2 cellular contexts compared by ENCODE assay signal in the genomic region with DNA sequence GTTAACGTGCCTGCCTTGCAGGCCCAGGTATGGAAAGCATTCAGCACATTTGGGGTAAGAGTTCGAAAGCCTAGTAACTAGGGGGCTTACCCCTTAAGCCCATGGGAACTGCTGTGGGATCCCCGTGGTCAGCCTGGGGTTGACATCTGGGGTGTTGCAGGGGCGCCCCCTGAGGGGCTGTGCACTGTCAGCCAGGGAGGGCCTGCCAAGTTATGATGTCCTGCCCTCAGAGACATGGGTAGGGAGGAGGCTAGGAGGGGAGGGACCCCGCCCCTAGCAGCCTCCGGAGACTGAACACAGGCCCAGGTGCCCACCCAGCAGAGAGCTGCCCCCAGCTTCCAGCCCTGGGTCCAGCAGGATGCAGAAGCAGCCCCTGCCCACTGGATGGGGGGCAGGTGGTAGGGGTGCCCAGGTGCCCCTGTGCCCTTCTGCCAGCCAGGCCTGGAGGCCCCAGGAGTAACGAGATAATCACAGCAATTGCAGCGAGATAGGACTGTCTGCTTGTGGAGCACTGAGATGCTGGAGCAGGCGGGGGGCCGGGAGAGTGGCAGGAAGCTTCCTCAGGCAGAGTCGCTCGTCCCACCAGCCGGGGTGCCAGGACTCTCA.
TF ChIP-seq lines count a peak whose summit lies in the region.

No MANE protein-coding gene starts in this region.

TF ChIP-seq in GM23338, 12 proteins besides CTCF, POLR2A, EP300 and RAD21:
- TF ChIP-seq EZH2phosphoT487 (IDR thresholded peaks at IDR 0.05; ENCODE audit: unreplicated experiment), result no peak
- no peak for TF ChIP-seq REST (IDR thresholded peaks at IDR 0.05; ENCODE audit: unreplicated experiment)
- TF ChIP-seq, protein P1, sequence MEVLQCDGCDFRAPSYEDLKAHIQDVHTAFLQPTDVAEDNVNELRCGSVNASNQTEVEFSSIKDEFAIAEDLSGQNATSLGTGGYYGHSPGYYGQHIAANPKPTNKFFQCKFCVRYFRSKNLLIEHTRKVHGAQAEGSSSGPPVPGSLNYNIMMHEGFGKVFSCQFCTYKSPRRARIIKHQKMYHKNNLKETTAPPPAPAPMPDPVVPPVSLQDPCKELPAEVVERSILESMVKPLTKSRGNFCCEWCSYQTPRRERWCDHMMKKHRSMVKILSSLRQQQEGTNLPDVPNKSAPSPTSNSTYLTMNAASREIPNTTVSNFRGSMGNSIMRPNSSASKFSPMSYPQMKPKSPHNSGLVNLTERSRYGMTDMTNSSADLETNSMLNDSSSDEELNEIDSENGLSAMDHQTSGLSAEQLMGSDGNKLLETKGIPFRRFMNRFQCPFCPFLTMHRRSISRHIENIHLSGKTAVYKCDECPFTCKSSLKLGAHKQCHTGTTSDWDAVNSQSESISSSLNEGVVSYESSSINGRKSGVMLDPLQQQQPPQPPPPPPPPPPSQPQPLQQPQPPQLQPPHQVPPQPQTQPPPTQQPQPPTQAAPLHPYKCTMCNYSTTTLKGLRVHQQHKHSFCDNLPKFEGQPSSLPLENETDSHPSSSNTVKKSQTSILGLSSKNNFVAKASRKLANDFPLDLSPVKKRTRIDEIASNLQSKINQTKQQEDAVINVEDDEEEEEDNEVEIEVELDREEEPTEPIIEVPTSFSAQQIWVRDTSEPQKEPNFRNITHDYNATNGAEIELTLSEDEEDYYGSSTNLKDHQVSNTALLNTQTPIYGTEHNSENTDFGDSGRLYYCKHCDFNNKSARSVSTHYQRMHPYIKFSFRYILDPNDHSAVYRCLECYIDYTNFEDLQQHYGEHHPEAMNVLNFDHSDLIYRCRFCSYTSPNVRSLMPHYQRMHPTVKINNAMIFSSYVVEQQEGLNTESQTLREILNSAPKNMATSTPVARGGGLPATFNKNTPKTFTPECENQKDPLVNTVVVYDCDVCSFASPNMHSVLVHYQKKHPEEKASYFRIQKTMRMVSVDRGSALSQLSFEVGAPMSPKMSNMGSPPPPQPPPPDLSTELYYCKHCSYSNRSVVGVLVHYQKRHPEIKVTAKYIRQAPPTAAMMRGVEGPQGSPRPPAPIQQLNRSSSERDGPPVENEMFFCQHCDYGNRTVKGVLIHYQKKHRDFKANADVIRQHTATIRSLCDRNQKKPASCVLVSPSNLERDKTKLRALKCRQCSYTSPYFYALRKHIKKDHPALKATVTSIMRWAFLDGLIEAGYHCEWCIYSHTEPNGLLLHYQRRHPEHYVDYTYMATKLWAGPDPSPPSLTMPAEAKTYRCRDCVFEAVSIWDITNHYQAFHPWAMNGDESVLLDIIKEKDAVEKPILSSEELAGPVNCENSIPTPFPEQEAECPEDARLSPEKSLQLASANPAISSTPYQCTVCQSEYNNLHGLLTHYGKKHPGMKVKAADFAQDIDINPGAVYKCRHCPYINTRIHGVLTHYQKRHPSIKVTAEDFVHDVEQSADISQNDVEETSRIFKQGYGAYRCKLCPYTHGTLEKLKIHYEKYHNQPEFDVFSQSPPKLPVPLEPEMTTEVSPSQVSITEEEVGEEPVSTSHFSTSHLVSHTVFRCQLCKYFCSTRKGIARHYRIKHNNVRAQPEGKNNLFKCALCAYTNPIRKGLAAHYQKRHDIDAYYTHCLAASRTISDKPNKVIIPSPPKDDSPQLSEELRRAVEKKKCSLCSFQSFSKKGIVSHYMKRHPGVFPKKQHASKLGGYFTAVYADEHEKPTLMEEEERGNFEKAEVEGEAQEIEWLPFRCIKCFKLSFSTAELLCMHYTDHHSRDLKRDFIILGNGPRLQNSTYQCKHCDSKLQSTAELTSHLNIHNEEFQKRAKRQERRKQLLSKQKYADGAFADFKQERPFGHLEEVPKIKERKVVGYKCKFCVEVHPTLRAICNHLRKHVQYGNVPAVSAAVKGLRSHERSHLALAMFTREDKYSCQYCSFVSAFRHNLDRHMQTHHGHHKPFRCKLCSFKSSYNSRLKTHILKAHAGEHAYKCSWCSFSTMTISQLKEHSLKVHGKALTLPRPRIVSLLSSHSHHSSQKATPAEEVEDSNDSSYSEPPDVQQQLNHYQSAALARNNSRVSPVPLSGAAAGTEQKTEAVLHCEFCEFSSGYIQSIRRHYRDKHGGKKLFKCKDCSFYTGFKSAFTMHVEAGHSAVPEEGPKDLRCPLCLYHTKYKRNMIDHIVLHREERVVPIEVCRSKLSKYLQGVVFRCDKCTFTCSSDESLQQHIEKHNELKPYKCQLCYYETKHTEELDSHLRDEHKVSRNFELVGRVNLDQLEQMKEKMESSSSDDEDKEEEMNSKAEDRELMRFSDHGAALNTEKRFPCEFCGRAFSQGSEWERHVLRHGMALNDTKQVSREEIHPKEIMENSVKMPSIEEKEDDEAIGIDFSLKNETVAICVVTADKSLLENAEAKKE (CRISPR knock-in tag; IDR thresholded peaks at IDR 0.05), result no peak
- TF ChIP-seq JUNB (IDR thresholded peaks at IDR 0.05; ENCODE audit: unreplicated experiment), result no peak
- no peak for TF ChIP-seq ZNF331 (CRISPR knock-in tag; IDR thresholded peaks at IDR 0.05; ENCODE audit: low read depth)
- TF ChIP-seq POLR2AphosphoS5 (IDR thresholded peaks at IDR 0.05; ENCODE audit: low read depth), result no peak
- TF ChIP-seq STAT1 (IDR thresholded peaks at IDR 0.05; ENCODE audit: unreplicated experiment), result no peak
- TF ChIP-seq NANOG (IDR thresholded peaks at IDR 0.05; ENCODE audit: borderline replicate concordance), result no peak
- no peak for TF ChIP-seq ZNF114 (CRISPR knock-in tag; IDR thresholded peaks at IDR 0.05)
- no peak for TF ChIP-seq CREB1 (CRISPR knock-in tag; IDR thresholded peaks at IDR 0.05; ENCODE audit: low read depth)
TF ChIP-seq in GM23338: peak in this region for 0.

TF ChIP-seq in GM12878, 131 proteins besides CTCF, POLR2A, EP300 and RAD21:
- TF ChIP-seq ZNF622 (IDR thresholded peaks at IDR 0.05), result no peak
- TF ChIP-seq TAF1 (IDR thresholded peaks at IDR 0.05; ENCODE audit: borderline replicate concordance, low read depth, low read length), result no peak
- no peak for TF ChIP-seq NFYA (IDR thresholded peaks at IDR 0.05; ENCODE audit: borderline replicate concordance, low read depth, low read length)
- no peak for TF ChIP-seq CBX5 (IDR thresholded peaks at IDR 0.05; ENCODE audit: low read depth)
- TF ChIP-seq NR2F1 (conservative IDR thresholded peaks at IDR 0.05), result no peak
- TF ChIP-seq ZNF217 (IDR thresholded peaks at IDR 0.05), result no peak
- TF ChIP-seq PAX5 (IDR thresholded peaks at IDR 0.05; ENCODE audit: borderline replicate concordance, low read depth, low read length), result no peak
- no peak for TF ChIP-seq CBX3 (IDR thresholded peaks at IDR 0.05; ENCODE audit: borderline replicate concordance, low read depth)
- TF ChIP-seq E2F8 (IDR thresholded peaks at IDR 0.05; ENCODE audit: low read depth, partially characterized antibody), result no peak
- TF ChIP-seq NBN (IDR thresholded peaks at IDR 0.05), result no peak
- TF ChIP-seq EGR1 (IDR thresholded peaks at IDR 0.05; ENCODE audit: borderline replicate concordance in 1 of 2, low read depth in 2 of 2, low read length in 2 of 2), result no peak
- no peak for TF ChIP-seq MEF2A (IDR thresholded peaks at IDR 0.05; ENCODE audit: insufficient read depth, low read depth, low read length)
- TF ChIP-seq RCOR1 (conservative IDR thresholded peaks at IDR 0.05; ENCODE audit: low read depth, low read length), result no peak
- no peak for TF ChIP-seq SMC3 (IDR thresholded peaks at IDR 0.05; ENCODE audit: borderline replicate concordance, low read length)
- TF ChIP-seq ELK1 (IDR thresholded peaks at IDR 0.05; ENCODE audit: low read depth, low read length), result no peak
- no peak for TF ChIP-seq ZBED1 (IDR thresholded peaks at IDR 0.05; ENCODE audit: borderline replicate concordance)
- TF ChIP-seq SRF (IDR thresholded peaks at IDR 0.05; ENCODE audit: low read depth in 2 of 2, low read length in 2 of 2), result no peak
- TF ChIP-seq RFX5 (IDR thresholded peaks at IDR 0.05; ENCODE audit: low read depth, low read length), result no peak
- TF ChIP-seq SMARCA5 (IDR thresholded peaks at IDR 0.05), result no peak
- TF ChIP-seq FOXM1 (IDR thresholded peaks at IDR 0.05; ENCODE audit: low read depth, low read length), result no peak
